In the genomic region with DNA sequence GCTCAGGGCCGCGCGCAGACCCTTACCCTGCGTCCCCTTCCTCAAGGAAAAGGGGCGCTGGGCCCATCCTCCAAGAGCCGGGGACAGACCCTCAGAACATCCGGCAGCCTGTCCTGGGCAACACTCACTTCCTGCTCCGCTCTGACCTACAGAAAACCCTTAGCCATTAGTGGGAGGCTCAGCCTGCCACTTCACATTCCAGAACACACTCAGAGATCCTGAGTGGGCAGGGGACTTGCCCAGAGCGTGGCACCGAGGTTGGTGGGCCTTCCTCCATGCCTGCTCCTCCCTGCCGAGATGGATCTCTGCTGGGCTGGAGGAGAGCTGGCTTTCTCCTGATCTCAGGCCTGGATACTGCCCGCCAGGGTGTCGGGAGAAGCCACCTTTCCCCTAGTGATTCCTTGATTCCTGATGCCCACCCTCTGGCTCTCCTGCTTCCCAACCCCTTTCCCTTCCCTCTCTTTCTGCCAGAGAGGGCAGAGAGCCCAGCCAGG, we compare ENCODE assay signal across 1 cellular context.
TF ChIP-seq lines count a peak whose summit lies in the region.

No MANE protein-coding gene starts in this region.

TF ChIP-seq in GM23338, 12 proteins besides CTCF, POLR2A, EP300 and RAD21:
- no peak for TF ChIP-seq ZNF331 (CRISPR knock-in tag; IDR thresholded peaks at IDR 0.05; ENCODE audit: low read depth)
- TF ChIP-seq ZNF462 (CRISPR knock-in tag; IDR thresholded peaks at IDR 0.05) = no peak
- no peak for TF ChIP-seq CREB1 (CRISPR knock-in tag; IDR thresholded peaks at IDR 0.05; ENCODE audit: low read depth)
- TF ChIP-seq EZH2 (IDR thresholded peaks at IDR 0.05; ENCODE audit: low read depth, unreplicated experiment) = no peak
- no peak for TF ChIP-seq JUNB (IDR thresholded peaks at IDR 0.05; ENCODE audit: unreplicated experiment)
- no peak for TF ChIP-seq NANOG (IDR thresholded peaks at IDR 0.05; ENCODE audit: borderline replicate concordance)
- TF ChIP-seq POLR2AphosphoS5 (IDR thresholded peaks at IDR 0.05; ENCODE audit: low read depth) = no peak
- TF ChIP-seq ETS1 (IDR thresholded peaks at IDR 0.05) = no peak
- no peak for TF ChIP-seq ZNF114 (CRISPR knock-in tag; IDR thresholded peaks at IDR 0.05)
- TF ChIP-seq, protein P1, sequence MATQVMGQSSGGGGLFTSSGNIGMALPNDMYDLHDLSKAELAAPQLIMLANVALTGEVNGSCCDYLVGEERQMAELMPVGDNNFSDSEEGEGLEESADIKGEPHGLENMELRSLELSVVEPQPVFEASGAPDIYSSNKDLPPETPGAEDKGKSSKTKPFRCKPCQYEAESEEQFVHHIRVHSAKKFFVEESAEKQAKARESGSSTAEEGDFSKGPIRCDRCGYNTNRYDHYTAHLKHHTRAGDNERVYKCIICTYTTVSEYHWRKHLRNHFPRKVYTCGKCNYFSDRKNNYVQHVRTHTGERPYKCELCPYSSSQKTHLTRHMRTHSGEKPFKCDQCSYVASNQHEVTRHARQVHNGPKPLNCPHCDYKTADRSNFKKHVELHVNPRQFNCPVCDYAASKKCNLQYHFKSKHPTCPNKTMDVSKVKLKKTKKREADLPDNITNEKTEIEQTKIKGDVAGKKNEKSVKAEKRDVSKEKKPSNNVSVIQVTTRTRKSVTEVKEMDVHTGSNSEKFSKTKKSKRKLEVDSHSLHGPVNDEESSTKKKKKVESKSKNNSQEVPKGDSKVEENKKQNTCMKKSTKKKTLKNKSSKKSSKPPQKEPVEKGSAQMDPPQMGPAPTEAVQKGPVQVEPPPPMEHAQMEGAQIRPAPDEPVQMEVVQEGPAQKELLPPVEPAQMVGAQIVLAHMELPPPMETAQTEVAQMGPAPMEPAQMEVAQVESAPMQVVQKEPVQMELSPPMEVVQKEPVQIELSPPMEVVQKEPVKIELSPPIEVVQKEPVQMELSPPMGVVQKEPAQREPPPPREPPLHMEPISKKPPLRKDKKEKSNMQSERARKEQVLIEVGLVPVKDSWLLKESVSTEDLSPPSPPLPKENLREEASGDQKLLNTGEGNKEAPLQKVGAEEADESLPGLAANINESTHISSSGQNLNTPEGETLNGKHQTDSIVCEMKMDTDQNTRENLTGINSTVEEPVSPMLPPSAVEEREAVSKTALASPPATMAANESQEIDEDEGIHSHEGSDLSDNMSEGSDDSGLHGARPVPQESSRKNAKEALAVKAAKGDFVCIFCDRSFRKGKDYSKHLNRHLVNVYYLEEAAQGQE (IDR thresholded peaks at IDR 0.05; ENCODE audit: unreplicated experiment) = no peak
- no peak for TF ChIP-seq EZH2phosphoT487 (IDR thresholded peaks at IDR 0.05; ENCODE audit: unreplicated experiment)
- TF ChIP-seq STAT1 (IDR thresholded peaks at IDR 0.05; ENCODE audit: unreplicated experiment) = no peak
